Comparison of ENCODE assay signal across 9 cellular contexts in the genomic region with DNA sequence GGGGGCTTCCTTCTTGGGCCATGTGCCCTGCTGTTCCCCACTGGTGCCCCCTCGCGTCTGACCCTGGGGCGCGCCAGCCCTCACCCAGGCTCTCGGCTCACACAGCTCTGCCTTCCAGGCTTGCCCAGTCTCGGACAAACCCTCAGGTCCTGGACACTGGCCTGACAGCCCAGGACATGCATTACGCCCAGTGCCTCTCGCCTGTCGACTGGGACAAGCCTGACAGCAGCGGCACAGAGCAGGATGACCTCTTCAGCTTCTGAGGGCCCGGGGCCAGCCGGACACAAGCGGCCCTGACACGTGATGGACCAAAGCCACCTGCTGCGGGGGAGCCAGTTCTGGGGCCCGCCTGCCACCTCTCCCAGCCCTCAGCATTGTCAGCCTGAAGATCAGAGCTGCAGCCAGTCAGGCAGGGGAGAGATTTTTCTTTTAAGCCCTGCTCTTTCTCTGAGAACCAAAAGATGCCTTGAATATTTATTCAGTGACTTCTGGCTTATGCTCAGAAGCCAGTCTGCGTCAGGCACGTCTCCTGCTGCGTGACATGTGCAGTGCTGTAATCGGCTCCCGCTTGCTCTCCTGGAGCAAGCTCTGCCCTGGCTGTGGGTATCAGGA. TPM values are rescaled to one million over a fixed set of nuclear protein-coding genes. Genes with fewer than 3 reads are reported as not detected.
DNase-seq lines count a peak whose midpoint lies in the region; ATAC-seq and TF ChIP-seq lines count a peak whose summit lies in the region.
"Had no signal": no experiment of that assay in that cellular context is flagged by ENCODE, and none has a peak within 500 bp of the region (broad histone marks: within the 10 kb centered on the region; RNA-seq: fewer than 3 reads in every experiment).

No MANE protein-coding gene starts in this region.

- H3K4me2 ChIP-seq in mesendoderm (ENCODE audit: low read length), result no peak overlapping the region

- H3K4me3 Mint-ChIP-seq in stimulated activated memory B cell treated with anti-CD40 and anti-IgM and Interleukin-4, amounts not matched to agents 10 μg/mL and 1 μg/mL and 100 μg/mL, for 72 hours, result no peak overlapping the region
- H3K4me3 Mint-ChIP-seq: dendritic cell treated with granulocyte-macrophage colony-stimulating factor and Interleukin-4, amounts not matched to agents 40 ng/mL and 50 ng/mL, for 4 days had no signal

- H3K27me3 ChIP-seq in AG04450 (ENCODE audit: control insufficient read depth, insufficient read depth, low read length), result no peaks in the 10 kb centered on the region
- H3K27me3 ChIP-seq in HUES6 (ENCODE audit: control insufficient read depth, insufficient read depth, low read length), result no peaks in the 10 kb centered on the region
- H3K27me3 ChIP-seq in breast epithelium, result no peaks in the 10 kb centered on the region
- no peaks in the 10 kb centered on the region for H3K27me3 ChIP-seq in mesendoderm (ENCODE audit: insufficient read depth, low read length, poor library complexity)

- POLR2A ChIA-PET in AG04450 (lab: Yijun Ruan, JAX), result interaction anchor here (0.6 to 1.4 kb wide), 2 partner anchors 46 to 319 kb away, joined by 3 to 4 read pairs; partner anchors contain the start of gene RSRP1

- H3K9me3 ChIP-seq in AG04450 (ENCODE audit: control insufficient read depth, insufficient read depth, low read length) (no peaks in the 10 kb centered on the region; the same call in 1 of the 2 replicates), HUES6 (ENCODE audit: control insufficient read depth, insufficient read depth, low read depth, low read length) (no peaks in the 10 kb centered on the region), breast epithelium (no peaks in the 10 kb centered on the region)

- H4K8ac ChIP-seq in mesendoderm (ENCODE audit: low read depth, low read length), result no peak overlapping the region

- H3K9me3 Mint-ChIP-seq in stimulated activated memory B cell treated with anti-CD40 and anti-IgM and Interleukin-4, amounts not matched to agents 10 μg/mL and 1 μg/mL and 100 μg/mL, for 72 hours, result no peaks in the 10 kb centered on the region
- H3K9me3 Mint-ChIP-seq: dendritic cell treated with granulocyte-macrophage colony-stimulating factor and Interleukin-4, amounts not matched to agents 40 ng/mL and 50 ng/mL, for 4 days had no signal

- H3K27ac Mint-ChIP-seq in stimulated activated memory B cell treated with anti-CD40 and anti-IgM and Interleukin-4, amounts not matched to agents 10 μg/mL and 1 μg/mL and 100 μg/mL, for 72 hours, result no peak overlapping the region
- H3K27ac Mint-ChIP-seq: dendritic cell treated with granulocyte-macrophage colony-stimulating factor and Interleukin-4, amounts not matched to agents 40 ng/mL and 50 ng/mL, for 4 days had no signal

- no peak overlapping the region for H2BK120ac ChIP-seq in mesendoderm (ENCODE audit: low read depth, low read length)

- H3K18ac ChIP-seq in mesendoderm (ENCODE audit: low read length), result peak overlapping the region; percentile 3

- H3K9ac ChIP-seq in HUES6 (ENCODE audit: low read length) (peak overlapping the region; percentile 5), mesendoderm (ENCODE audit: low read length) (no peak overlapping the region)

- H3K56ac ChIP-seq in mesendoderm (ENCODE audit: low read length), result peak overlapping the region; percentile 56

- H3K79me2 ChIP-seq in mesendoderm (ENCODE audit: control insufficient read depth, insufficient read depth, low read length), result no peaks in the 10 kb centered on the region

- H3K36me3 Mint-ChIP-seq in stimulated activated memory B cell treated with anti-CD40 and anti-IgM and Interleukin-4, amounts not matched to agents 10 μg/mL and 1 μg/mL and 100 μg/mL, for 72 hours, result peaks cover 16% of the 10 kb centered on the region

- no CpG with 5 or more reads among the region's 21 CpGs for WGBS in mesendoderm (ENCODE audit: extremely low coverage, insufficient coverage, low lambda C conversion rate)

- no peak overlapping the region for H3K4me3 ChIP-seq in AG04450 (ENCODE audit: low read depth, low read length)
- H3K4me3 ChIP-seq in HUES6 (ENCODE audit: low read depth, low read length), result no peak overlapping the region
- peak overlapping the region in 1 of 3 donors; percentile 30 for H3K4me3 ChIP-seq in breast epithelium
- H3K4me3 ChIP-seq in mesendoderm (ENCODE audit: low read length), result no peak overlapping the region

- H2BK15ac ChIP-seq in mesendoderm (replicated peaks; ENCODE audit: low read depth), result no peak overlapping the region

- H3K23ac ChIP-seq in mesendoderm (ENCODE audit: low read length), result no peak overlapping the region

- no peak overlapping the region for H2AK5ac ChIP-seq in mesendoderm (ENCODE audit: low read length)

- no peak overlapping the region for H4K5ac ChIP-seq in mesendoderm (ENCODE audit: low read length)

- peak; percentile 20; the same call in 1 of the 2 replicates for TF ChIP-seq CTCF in AG04450 (IDR thresholded peaks at IDR 0.05; ENCODE audit: low read depth, low read length)
- no peak for TF ChIP-seq CTCF in breast epithelium (IDR thresholded peaks at IDR 0.05)

- H2BK5ac ChIP-seq in mesendoderm (ENCODE audit: low read length), result no peak overlapping the region

- peaks cover 31% of the 10 kb centered on the region for H3K4me1 Mint-ChIP-seq in stimulated activated memory B cell treated with anti-CD40 and anti-IgM and Interleukin-4, amounts not matched to agents 10 μg/mL and 1 μg/mL and 100 μg/mL, for 72 hours

- TF ChIP-seq POLR2A in breast epithelium (IDR thresholded peaks at IDR 0.05), result no peak

- H3K79me1 ChIP-seq in mesendoderm (ENCODE audit: low read length), result no peaks in the 10 kb centered on the region

- CTCF ChIA-PET in AG04450 (lab: Charles Lee), result interaction anchor here (0.9 to 1.4 kb wide), 4 partner anchors 16 to 80 kb away, joined by 3 to 4 read pairs (median 3); no protein-coding TSS in a partner anchor

- no peak overlapping the region for H3K4ac ChIP-seq in mesendoderm (ENCODE audit: low read depth, low read length)

- no peak for ATAC-seq in GM19328 (IDR thresholded peaks at IDR 0.05; ENCODE audit: unreplicated experiment)
- ATAC-seq in stimulated activated memory B cell treated with anti-CD40 and anti-IgM and Interleukin-4, amounts not matched to agents 10 μg/mL and 1 μg/mL and 100 μg/mL, for 72 hours, result no peak

- H3K4me1 ChIP-seq in HUES6 (ENCODE audit: control insufficient read depth, insufficient read depth, low read length) (peaks cover 56% of the 10 kb centered on the region), breast epithelium (peaks cover 8 to 11% of the 10 kb centered on the region in 2 donors), mesendoderm (ENCODE audit: control insufficient read depth, low read depth, low read length) (peaks cover 2% of the 10 kb centered on the region)

- intact Hi-C loops in breast epithelium (cut with DNase I; ENCODE audit: low total_unique reads), result no loop called here

- DNase-seq in AG04450 (ENCODE audit: low read depth, low spot score), result peak; percentile 80
- DNase-seq in breast epithelium (ENCODE audit: low spot score in 2 of 2), result peak; percentile 56 to 75
- DNase-seq in mesendoderm, result no peak
- DNase-seq in NCI-H446 treated with DMSO at 0.1 percent for 48 hours (lab: John Stamatoyannopoulos, UW), result no peak
- no peak for DNase-seq in NK-92 treated with Interleukin-12 subunit alpha and Interleukin-12 subunit beta, amount 100 ng/mL, for 24 hours (lab: John Stamatoyannopoulos, UW)

- H3K36me3 ChIP-seq in HUES6 (ENCODE audit: control insufficient read depth, insufficient read depth, low read length), result peaks cover 15% of the 10 kb centered on the region
- H3K36me3 ChIP-seq in breast epithelium, result no peaks in the 10 kb centered on the region
- no peaks in the 10 kb centered on the region for H3K36me3 ChIP-seq in mesendoderm (ENCODE audit: control insufficient read depth, insufficient read depth, low read length)

- no peaks in the 10 kb centered on the region for H3K27me3 Mint-ChIP-seq in stimulated activated memory B cell treated with anti-CD40 and anti-IgM and Interleukin-4, amounts not matched to agents 10 μg/mL and 1 μg/mL and 100 μg/mL, for 72 hours
- H3K27me3 Mint-ChIP-seq: dendritic cell treated with granulocyte-macrophage colony-stimulating factor and Interleukin-4, amounts not matched to agents 40 ng/mL and 50 ng/mL, for 4 days had no signal

- H3K27ac ChIP-seq in AG04450 (ENCODE audit: low read depth, low read length) (peak overlapping the region; percentile 94), HUES6 (ENCODE audit: low read depth, low read length) (no peak overlapping the region), breast epithelium (peak overlapping the region; percentile 86 to 94), mesendoderm (ENCODE audit: low read depth, low read length) (peak overlapping the region; percentile 1)

RNA-seq across cellular contexts. Expression of gene LDLRAP1, which starts 23.4 kb away (rescaled TPM):
- 12.4 and 12.6 TPM in 2 replicates for polyA plus RNA-seq in AG04450 (2011; rRNA removed)
- polyA minus RNA-seq in AG04450 (2011; rRNA and poly(A)+ RNA removed), result 11.1 and 12.7 TPM in 2 replicates
- 10 to 100 TPM; 10.7 to 17.0 (median 16.5) TPM for total RNA-seq in breast epithelium
- 11.7 TPM for polyA plus RNA-seq in mesendoderm (2013, experiment 1 of 2)
- polyA plus RNA-seq in mesendoderm (2013, experiment 2 of 2), result 11.7 TPM

RNA-seq across cellular contexts. Expression of gene MAN1C1, which starts 49.8 kb away (rescaled TPM):
- 16.9 TPM in 2 replicates for polyA plus RNA-seq in AG04450 (2011; rRNA removed)
- polyA minus RNA-seq in AG04450 (2011; rRNA and poly(A)+ RNA removed), result 12.7 and 17.1 TPM in 2 replicates
- total RNA-seq in breast epithelium, result 10 to 100 TPM in 1 of 3 donors, 1 to 10 TPM in 2; 6.7 to 13.8 (median 6.9) TPM
- 7.7 TPM for polyA plus RNA-seq in mesendoderm (2013, experiment 1 of 2)
- polyA plus RNA-seq in mesendoderm (2013, experiment 2 of 2), result 7.4 TPM

Comparison
In these comparisons a context has a peak if more than half of its experiments do, and no peak if none do; other contexts are left out.
1. DNase-seq: peak in AG04450 (single experiment) and breast epithelium (2 of 2); none in mesendoderm (single experiment), NCI-H446 treated with DMSO at 0.1 percent for 48 hours (single experiment) and NK-92 treated with Interleukin-12 subunit alpha and Interleukin-12 subunit beta, amount 100 ng/mL, for 24 hours (single experiment).